8 cellular contexts compared by ENCODE assay signal in genomic region chr13:36919206-36919832, GRCh38. TPM values are rescaled to one million over a fixed set of nuclear protein-coding genes. Genes with fewer than 3 reads are reported as not detected.
DNase-seq lines count a peak whose midpoint lies in the region; ATAC-seq and TF ChIP-seq lines count a peak whose summit lies in the region.

No MANE protein-coding gene starts in this region.

- H3K27ac Mint-ChIP-seq in CD14-positive monocyte (peak overlapping the region in 1 of 7 donors; percentile 68), brain (peak overlapping the region; percentile 90 to 98 (median 97))
- H3K27ac Mint-ChIP-seq in stimulated activated effector memory CD8-positive, alpha-beta T cell treated with anti-CD3 and anti-CD28 coated beads, Interleukin-12 subunit alpha, Interleukin-12 subunit beta, amount 100 ng/mL, for 72 hours: no peak overlapping the region

- ATAC-seq in GM21576 (IDR thresholded peaks at IDR 0.05; ENCODE audit: unreplicated experiment) (peak; percentile 26), GM18873 (IDR thresholded peaks at IDR 0.05; ENCODE audit: low FRiP score, unreplicated experiment) (no peak)
- ATAC-seq in stimulated activated effector memory CD8-positive, alpha-beta T cell treated with anti-CD3 and anti-CD28 coated beads, Interleukin-12 subunit alpha, Interleukin-12 subunit beta, amount 100 ng/mL, for 72 hours: peak; percentile 54

- intact Hi-C loops in CD14-positive monocyte (cut with micrococcal nuclease): no loop called here

- peaks cover 0 to 3% of the 10 kb centered on the region in 2 donors for H3K36me3 Mint-ChIP-seq in CD14-positive monocyte
- H3K36me3 Mint-ChIP-seq in brain: no peaks in the 10 kb centered on the region
- no peaks in the 10 kb centered on the region for H3K36me3 Mint-ChIP-seq in stimulated activated effector memory CD8-positive, alpha-beta T cell treated with anti-CD3 and anti-CD28 coated beads, Interleukin-12 subunit alpha, Interleukin-12 subunit beta, amount 100 ng/mL, for 72 hours

- peak overlapping the region; percentile 54 to 85 for H3K4me3 Mint-ChIP-seq in CD14-positive monocyte
- H3K4me3 Mint-ChIP-seq in brain: peak overlapping the region; percentile 94 to 96 (median 95)
- H3K4me3 Mint-ChIP-seq in stimulated activated effector memory CD8-positive, alpha-beta T cell treated with anti-CD3 and anti-CD28 coated beads, Interleukin-12 subunit alpha, Interleukin-12 subunit beta, amount 100 ng/mL, for 72 hours: peak overlapping the region; percentile 39

- peaks cover 8% of the 10 kb centered on the region for H3K4me1 Mint-ChIP-seq in CD14-positive monocyte
- peaks cover 54% of the 10 kb centered on the region for H3K4me1 Mint-ChIP-seq in brain
- no peaks in the 10 kb centered on the region for H3K4me1 Mint-ChIP-seq in stimulated activated effector memory CD8-positive, alpha-beta T cell treated with anti-CD3 and anti-CD28 coated beads, Interleukin-12 subunit alpha, Interleukin-12 subunit beta, amount 100 ng/mL, for 72 hours

- TF ChIP-seq CTCF in CD14-positive monocyte (IDR thresholded peaks at IDR 0.05) (no peak), brain (conservative IDR thresholded peaks at IDR 0.05) (no peak)

- H3K9me3 Mint-ChIP-seq in CD14-positive monocyte: peaks cover 0 to 6% (median 3%) of the 10 kb centered on the region in 7 donors
- peaks cover 0 to 6% (median 0%) of the 10 kb centered on the region in 5 experiments for H3K9me3 Mint-ChIP-seq in brain
- no peaks in the 10 kb centered on the region for H3K9me3 Mint-ChIP-seq in stimulated activated effector memory CD8-positive, alpha-beta T cell treated with anti-CD3 and anti-CD28 coated beads, Interleukin-12 subunit alpha, Interleukin-12 subunit beta, amount 100 ng/mL, for 72 hours

- DNase-seq in CD14-positive monocyte (ENCODE audit: low spot score): no peak
- peak; percentile 66 for DNase-seq in NCI-H2171 treated with DMSO at 0.1 percent for 48 hours (lab: John Stamatoyannopoulos, UW)
- peak; percentile 22 for DNase-seq in iris pigment epithelial cell (ENCODE audit: low read depth)
- no peak for DNase-seq in stimulated activated effector memory CD8-positive, alpha-beta T cell treated with anti-CD3 and anti-CD28 coated beads, Interleukin-12 subunit alpha, Interleukin-12 subunit beta, amount 100 ng/mL, for 72 hours (ENCODE audit: low spot score in 2 of 2)
- DNase-seq in stimulated activated CD4-positive, alpha-beta T cell treated with anti-CD3 and anti-CD28 coated beads, Interleukin-4, amount 100 ng/mL, for 24 hours: no peak

- H3K27me3 Mint-ChIP-seq in CD14-positive monocyte (ENCODE audit: low read depth in 3 of 3): peaks cover 50 to 70% (median 58%) of the 10 kb centered on the region in 3 donors
- peaks cover 6% of the 10 kb centered on the region for H3K27me3 Mint-ChIP-seq in brain

RNA-seq across cellular contexts. Expression of gene SMAD9, which starts 0.7 kb away (rescaled TPM):
- polyA plus RNA-seq in CD14-positive monocyte (not detected), brain (ENCODE audit: insufficient read depth, low read depth, low replicate concordance) (14.8 TPM)

Comparison
In these comparisons a context has a peak if more than half of its experiments do, and no peak if none do; other contexts are left out.
1. DNase-seq: peak in NCI-H2171 treated with DMSO at 0.1 percent for 48 hours (single experiment) and iris pigment epithelial cell (single experiment); none in CD14-positive monocyte (single experiment), stimulated activated effector memory CD8-positive, alpha-beta T cell treated with anti-CD3 and anti-CD28 coated beads, Interleukin-12 subunit alpha, Interleukin-12 subunit beta, amount 100 ng/mL, for 72 hours (0 of 2) and stimulated activated CD4-positive, alpha-beta T cell treated with anti-CD3 and anti-CD28 coated beads, Interleukin-4, amount 100 ng/mL, for 24 hours (single experiment).
2. H3K4me3 Mint-ChIP-seq: peak in every context shown above with its lines; median percentile 95 in brain; 70 in CD14-positive monocyte; 39 in stimulated activated effector memory CD8-positive, alpha-beta T cell treated with anti-CD3 and anti-CD28 coated beads, Interleukin-12 subunit alpha, Interleukin-12 subunit beta, amount 100 ng/mL, for 72 hours.
3. RNA of gene SMAD9, which starts 0.7 kb away (polyA plus RNA-seq): 14.8 TPM in brain (single experiment); not detected in CD14-positive monocyte; every median in the first group is over 10 times any median in the second.